12 cellular contexts compared by ENCODE assay signal in genomic region chr2:236858661-236859060, GRCh38.
"Had no signal": no experiment of that assay in that cellular context is flagged by ENCODE, and none has a peak within 500 bp of the region (broad histone marks: within the 10 kb centered on the region; RNA-seq: fewer than 3 reads in every experiment).

No MANE protein-coding gene starts in this region.

- H3K27me3 Mint-ChIP-seq: activated B cell treated with CpG ODN at 0.5 μM for 24 hours had no signal

- ATAC-seq: activated CD8-positive, alpha-beta T cell treated with anti-CD3 and anti-CD28 coated beads, Interleukin-2, amount 10 ng/mL, durations not matched to agents 7 days and 5 days; esophagus mucosa; stimulated activated memory B cell treated with anti-CD40 and anti-IgM and Interleukin-4, amounts not matched to agents 10 μg/mL and 1 μg/mL and 100 μg/mL, for 72 hours had no signal

- DNase-seq: activated B cell treated with CpG ODN at 0.5 μM for 24 hours; activated CD4-positive, alpha-beta T cell treated with anti-CD3 and anti-CD28 coated beads for 48 hours; activated CD8-positive, alpha-beta T cell treated with anti-CD3 and anti-CD28 coated beads, Interleukin-2, amount 10 ng/mL, durations not matched to agents 7 days and 5 days; activated naive CD4-positive, alpha-beta T cell treated with Interleukin-2 at 50 U/mL for 16 hours; activated T-cell treated with anti-CD3 and anti-CD28 coated beads for 4 hours; kidney; left ventricle myocardium inferior; SW 1271; uterus had no signal

- H3K4me3 Mint-ChIP-seq: activated B cell treated with CpG ODN at 0.5 μM for 24 hours; activated CD8-positive, alpha-beta T cell treated with anti-CD3 and anti-CD28 coated beads, Interleukin-2, amount 10 ng/mL, durations not matched to agents 7 days and 5 days; memory B cell; stimulated activated memory B cell treated with anti-CD40 and anti-IgM and Interleukin-4, amounts not matched to agents 10 μg/mL and 1 μg/mL and 100 μg/mL, for 72 hours had no signal

- H3K9me3 Mint-ChIP-seq: activated B cell treated with CpG ODN at 0.5 μM for 24 hours had no signal

- H3K27ac Mint-ChIP-seq: activated B cell treated with CpG ODN at 0.5 μM for 24 hours; activated CD8-positive, alpha-beta T cell treated with anti-CD3 and anti-CD28 coated beads, Interleukin-2, amount 10 ng/mL, durations not matched to agents 7 days and 5 days; memory B cell; stimulated activated memory B cell treated with anti-CD40 and anti-IgM and Interleukin-4, amounts not matched to agents 10 μg/mL and 1 μg/mL and 100 μg/mL, for 72 hours had no signal

- H3K36me3 Mint-ChIP-seq: memory B cell; stimulated activated memory B cell treated with anti-CD40 and anti-IgM and Interleukin-4, amounts not matched to agents 10 μg/mL and 1 μg/mL and 100 μg/mL, for 72 hours had no signal
